In genomic region chr19:13880059-13880672, GRCh38 we compare ENCODE assay signal across 1 cellular context.
TF ChIP-seq lines count a peak whose summit lies in the region.

No MANE protein-coding gene starts in this region.

TF ChIP-seq in HepG2, 621 proteins besides CTCF, POLR2A, EP300 and RAD21 (continued from another document and continues in another):
- peak; percentile 23; the same call in 1 of the 2 replicates for TF ChIP-seq ZNF609 (CRISPR knock-in tag; IDR thresholded peaks at IDR 0.05; ENCODE audit: borderline replicate concordance)
- peak in 1 of 2 experiments; percentile 95; a peak in 2 of 4 replicates for TF ChIP-seq KLF16 (CRISPR knock-in tag; IDR thresholded peaks at IDR 0.05)
- TF ChIP-seq ZMYM2 (CRISPR knock-in tag; IDR thresholded peaks at IDR 0.05): no peak
- no peak for TF ChIP-seq ZNF17 (CRISPR knock-in tag; IDR thresholded peaks at IDR 0.05)
- no peak for TF ChIP-seq ZUFSP (CRISPR knock-in tag; IDR thresholded peaks at IDR 0.05; ENCODE audit: borderline replicate concordance)
- TF ChIP-seq ZNF816 (CRISPR knock-in tag; IDR thresholded peaks at IDR 0.05; ENCODE audit: borderline replicate concordance): no peak
- no peak for TF ChIP-seq ZNF646 (CRISPR knock-in tag; IDR thresholded peaks at IDR 0.05)
- TF ChIP-seq FOXA1 (IDR thresholded peaks at IDR 0.05): no peak
- TF ChIP-seq FOXA1 (CRISPR knock-in tag; IDR thresholded peaks at IDR 0.05): no peak
- no peak for TF ChIP-seq ZNF615 (CRISPR knock-in tag; IDR thresholded peaks at IDR 0.05; ENCODE audit: borderline replicate concordance)
- TF ChIP-seq GPN1 (CRISPR knock-in tag; IDR thresholded peaks at IDR 0.05; ENCODE audit: borderline replicate concordance): no peak
- TF ChIP-seq FOXM1 (CRISPR knock-in tag; IDR thresholded peaks at IDR 0.05): no peak
- no peak for TF ChIP-seq IRF9 (CRISPR knock-in tag; IDR thresholded peaks at IDR 0.05; ENCODE audit: borderline replicate concordance)
- peak; percentile 70; the same call in 1 of the 2 replicates for TF ChIP-seq ARID4A (CRISPR knock-in tag; IDR thresholded peaks at IDR 0.05; ENCODE audit: borderline replicate concordance)
- TF ChIP-seq ZNF850 (CRISPR knock-in tag; conservative IDR thresholded peaks at IDR 0.05): no peak
- TF ChIP-seq ZFY (CRISPR knock-in tag; IDR thresholded peaks at IDR 0.05): no peak; the same call in 1 of the 2 replicates
- 0 out of 2 replicates have a peak, but pooled peaks have one; percentile 43 for TF ChIP-seq RARG (CRISPR knock-in tag; IDR thresholded peaks at IDR 0.05; ENCODE audit: low read depth)
- TF ChIP-seq ZNF724P (CRISPR knock-in tag; IDR thresholded peaks at IDR 0.05; ENCODE audit: borderline replicate concordance): no peak
- TF ChIP-seq HOXA5 (CRISPR knock-in tag; IDR thresholded peaks at IDR 0.05): no peak
- no peak for TF ChIP-seq SCMH1 (CRISPR knock-in tag; IDR thresholded peaks at IDR 0.05; ENCODE audit: borderline replicate concordance)
- TF ChIP-seq ZFP37 (CRISPR knock-in tag; IDR thresholded peaks at IDR 0.05; ENCODE audit: borderline replicate concordance): no peak
- no peak for TF ChIP-seq SALL2 (CRISPR knock-in tag; IDR thresholded peaks at IDR 0.05)
- no peak for TF ChIP-seq CEBPZ (IDR thresholded peaks at IDR 0.05; ENCODE audit: low read length)
- TF ChIP-seq ZNF691 (CRISPR knock-in tag; IDR thresholded peaks at IDR 0.05; ENCODE audit: borderline replicate concordance, low read depth): no peak; the same call in 1 of the 2 replicates
- no peak for TF ChIP-seq CREB3 (CRISPR knock-in tag; IDR thresholded peaks at IDR 0.05)
- TF ChIP-seq TBX2 (CRISPR knock-in tag; IDR thresholded peaks at IDR 0.05; ENCODE audit: borderline replicate concordance): no peak
